In genomic region chr9:124730772-124731171, GRCh38 we compare ENCODE assay signal across 21 cellular contexts.
"Had no signal": no experiment of that assay in that cellular context is flagged by ENCODE, and none has a peak within 500 bp of the region (broad histone marks: within the 10 kb centered on the region; RNA-seq: fewer than 3 reads in every experiment).

No MANE protein-coding gene starts in this region.

- ATAC-seq: HepG2 had no signal

- H3K9me2 ChIP-seq: SK-N-SH had no signal

- H3K4me2 ChIP-seq: SK-N-SH had no signal

- H3K9me3 ChIP-seq: MG63, SK-N-SH had no signal

- H3K4me3 ChIP-seq: MG63 had no signal

- DNase-seq: IMR-90, Karpas-422, KG1, MG63, NCI-H1092, NCI-H1105 treated with DMSO at 0.1 percent for 48 hours, NCI-H1417 treated with DMSO at 0.1 percent for 48 hours, NCI-H146, NCI-H1694 treated with DMSO at 0.1 percent for 48 hours, NCI-H1930, NCI-H2081, NCI-H2107, NCI-H2227 treated with DMSO at 0.1 percent for 48 hours, NCI-H524, NCI-H526 treated with DMSO at 0.1 percent for 48 hours, NCI-H748 treated with DMSO at 0.1 percent for 48 hours, SHP77, SK-N-SH, SW 1271 had no signal

- H3K27me3 ChIP-seq: MG63 had no signal

- H3K27ac ChIP-seq: RWPE1 had no signal

- H3K36me3 ChIP-seq: MG63 had no signal
